ENCODE assay signal across 11 cellular contexts in genomic region chr10:44385423-44385725, GRCh38. TPM values are rescaled to one million over a fixed set of nuclear protein-coding genes. Genes with fewer than 3 reads are reported as not detected.
DNase-seq lines count a peak whose midpoint lies in the region; ATAC-seq and TF ChIP-seq lines count a peak whose summit lies in the region.
"Had no signal": no experiment of that assay in that cellular context is flagged by ENCODE, and none has a peak within 500 bp of the region (broad histone marks: within the 10 kb centered on the region; RNA-seq: fewer than 3 reads in every experiment).

No MANE protein-coding gene starts in this region.

- POLR2A ChIA-PET in AG04450 (lab: Yijun Ruan, JAX), result no interaction called here

- no peaks in the 10 kb centered on the region for H3K27me3 ChIP-seq in AG04450 (ENCODE audit: control insufficient read depth, insufficient read depth, low read length)
- H3K27me3 ChIP-seq in HUES64 (ENCODE audit: insufficient read depth, low read length), result peaks cover 45% of the 10 kb centered on the region
- no peaks in the 10 kb centered on the region for H3K27me3 ChIP-seq in fibroblast of lung (ENCODE audit: control insufficient read depth, insufficient read depth, low read length)
- H3K27me3 ChIP-seq in parathyroid adenoma (ENCODE audit: control insufficient read depth, insufficient read depth, low read length), result no peaks in the 10 kb centered on the region

- no peak for TF ChIP-seq CTCF in AG04450 (IDR thresholded peaks at IDR 0.05; ENCODE audit: low read depth, low read length)
- no peak for TF ChIP-seq CTCF in fibroblast of lung (conservative IDR thresholded peaks at IDR 0.05 in 1 of 2, IDR thresholded peaks at IDR 0.05 in 1 of 2; ENCODE audit: low read depth in 1 of 2, low read length in 2 of 2)
- no peak for TF ChIP-seq CTCF in parathyroid adenoma (IDR thresholded peaks at IDR 0.05)

- ATAC-seq in GM21529 (IDR thresholded peaks at IDR 0.05; ENCODE audit: unreplicated experiment), result no peak
- ATAC-seq: stimulated activated memory B cell treated with anti-CD40 and anti-IgM and Interleukin-4, amounts not matched to agents 10 μg/mL and 1 μg/mL and 100 μg/mL, for 72 hours had no signal

- no peaks in the 10 kb centered on the region; the same call in 1 of the 2 replicates for H3K9me3 ChIP-seq in AG04450 (ENCODE audit: control insufficient read depth, insufficient read depth, low read length)
- no peaks in the 10 kb centered on the region for H3K9me3 ChIP-seq in HUES64 (ENCODE audit: insufficient read depth, low read depth, low read length)
- H3K9me3 ChIP-seq in fibroblast of lung (ENCODE audit: control insufficient read depth, insufficient read depth, low read depth, low read length), result no peaks in the 10 kb centered on the region
- no peaks in the 10 kb centered on the region for H3K9me3 ChIP-seq in parathyroid adenoma (ENCODE audit: control insufficient read depth, low read length)

- DNase-seq in AG04450 (ENCODE audit: low read depth, low spot score) (no peak), fibroblast of lung (ENCODE audit: low read depth in 2 of 2) (no peak), NCI-H345 (lab: John Stamatoyannopoulos, UW) (no peak), NCI-H1092 (lab: John Stamatoyannopoulos, UW) (no peak), glomerular visceral epithelial cell (ENCODE audit: extremely low spot score) (no peak)
- DNase-seq: WERI-Rb-1 had no signal

- peaks cover 28% of the 10 kb centered on the region for H3K4me1 ChIP-seq in HUES64 (ENCODE audit: insufficient read depth, low read length)
- peaks cover 2% of the 10 kb centered on the region for H3K4me1 ChIP-seq in fibroblast of lung (ENCODE audit: control insufficient read depth, extremely low read depth, insufficient read depth, low read length)
- H3K4me1 ChIP-seq in parathyroid adenoma, result peaks cover 6% of the 10 kb centered on the region

- WGBS in HUES64, result 2% methylated on average over 28 of the region's 28 CpGs

- H3K27ac ChIP-seq in AG04450 (ENCODE audit: low read depth, low read length), result no peak overlapping the region
- H3K27ac ChIP-seq in HUES64 (ENCODE audit: low read depth, low read length), result no peak overlapping the region
- H3K27ac ChIP-seq in fibroblast of lung (ENCODE audit: insufficient read depth, low read length), result no peak overlapping the region
- H3K27ac ChIP-seq in parathyroid adenoma, result peak overlapping the region; percentile 87
- H3K27ac ChIP-seq: WERI-Rb-1 had no signal

- H3K4me2 ChIP-seq in fibroblast of lung (ENCODE audit: extremely low read depth, insufficient read depth, low read length) (peak overlapping the region; percentile 44), parathyroid adenoma (ENCODE audit: low read length) (peak overlapping the region; percentile 71)

- CTCF ChIA-PET in AG04450 (lab: Charles Lee), result interaction anchor here (0.7 to 2.8 kb wide), 9 partner anchors 74 to 719 kb away, joined by 3 to 37 read pairs (median 7); no protein-coding TSS in a partner anchor

- peak overlapping the region; percentile 33; the same call in 1 of the 2 replicates for H3K9ac ChIP-seq in HUES64 (ENCODE audit: low read depth, low read length)
- no peak overlapping the region for H3K9ac ChIP-seq in fibroblast of lung (ENCODE audit: insufficient read depth, low read length)
- H3K9ac ChIP-seq in parathyroid adenoma, result no peak overlapping the region

- H3K4me3 ChIP-seq in AG04450 (ENCODE audit: low read depth, low read length), result peak overlapping the region; percentile 73
- H3K4me3 ChIP-seq in HUES64 (ENCODE audit: low read length), result peak overlapping the region; percentile 58
- H3K4me3 ChIP-seq in fibroblast of lung (replicated peaks in 1 of 4; ENCODE audit: control extremely low read depth in 1 of 4, insufficient read depth in 1 of 4, low read depth in 3 of 4, low read length in 4 of 4), result peak overlapping the region in 2 of 4 experiments; percentile 29 to 92
- H3K4me3 ChIP-seq in parathyroid adenoma (ENCODE audit: low read depth, low read length), result peak overlapping the region; percentile 54
- H3K4me3 ChIP-seq: K562 had no signal

- H4K20me1 ChIP-seq in fibroblast of lung (ENCODE audit: control insufficient read depth, extremely low read depth, insufficient read depth, low read length), result no peaks in the 10 kb centered on the region

- H2AFZ ChIP-seq in fibroblast of lung (ENCODE audit: low read length), result no peak overlapping the region
- peak overlapping the region; percentile 89 for H2AFZ ChIP-seq in parathyroid adenoma

- peaks cover 26% of the 10 kb centered on the region for H3K79me2 ChIP-seq in fibroblast of lung (ENCODE audit: control insufficient read depth, insufficient read depth, low read length)
- peaks cover 41% of the 10 kb centered on the region for H3K79me2 ChIP-seq in parathyroid adenoma

- peaks cover 3% of the 10 kb centered on the region; the same call in 1 of the 2 replicates for H3K36me3 ChIP-seq in HUES64 (ENCODE audit: insufficient read depth, low read length)
- H3K36me3 ChIP-seq in fibroblast of lung (ENCODE audit: control insufficient read depth, insufficient read depth, low read length), result no peaks in the 10 kb centered on the region
- no peaks in the 10 kb centered on the region for H3K36me3 ChIP-seq in parathyroid adenoma (ENCODE audit: control insufficient read depth, insufficient read depth, low read length)
- H3K36me3 ChIP-seq: WERI-Rb-1 had no signal

RNA-seq across cellular contexts. Expression of gene CXCL12, which starts 0.5 kb away (rescaled TPM):
- 80.5 and 93.4 TPM in 2 replicates for polyA plus RNA-seq in AG04450 (2011; rRNA removed)
- polyA minus RNA-seq in AG04450 (2011; rRNA and poly(A)+ RNA removed), result 37.4 and 39.3 TPM in 2 replicates
- polyA plus RNA-seq in HUES64 (2013, experiment 1 of 2), result 45.3 TPM
- 45.1 TPM for polyA plus RNA-seq in HUES64 (2013, experiment 2 of 2)
- total RNA-seq in fibroblast of lung, result 526 and 611 TPM in 2 replicates
- polyA plus RNA-seq in fibroblast of lung, result 83.3 and 268 TPM in 2 replicates
- polyA plus RNA-seq in fibroblast of lung (2012), result 74.1 and 248 TPM in 2 replicates
- 53.2 and 256 TPM in 2 replicates for polyA minus RNA-seq in fibroblast of lung (ENCODE audit: low replicate concordance)
- polyA plus RNA-seq: K562 had no signal
